31 cellular contexts compared by ENCODE assay signal in genomic region chr1:239307886-239308285, GRCh38.
"Had no signal": no experiment of that assay in that cellular context is flagged by ENCODE, and none has a peak within 500 bp of the region (broad histone marks: within the 10 kb centered on the region; RNA-seq: fewer than 3 reads in every experiment).

No MANE protein-coding gene starts in this region.

- H3K4me1 ChIP-seq: adrenal gland, ascending aorta had no signal

- FAIRE-seq: bronchial epithelial cell had no signal

- H3K27ac ChIP-seq: adrenal gland, ascending aorta, cardiac muscle cell, VCaP had no signal

- H3K9me3 ChIP-seq: adrenal gland, ascending aorta had no signal

- DNase-seq: activated B cell treated with CpG ODN at 0.5 μM for 24 hours; activated CD4-positive, alpha-beta memory T cell treated with anti-CD3 and anti-CD28 coated beads for 36 hours; activated CD4-positive, alpha-beta T cell treated with anti-CD3 and anti-CD28 coated beads for 4 hours; activated CD4-positive, alpha-beta T cell treated with anti-CD3 and anti-CD28 coated beads, Interleukin-2, amount 10 ng/mL, durations not matched to agents 24 days and 14 days; activated CD4-positive, alpha-beta T cell treated with anti-CD3 and anti-CD28 coated beads, Interleukin-2, amount 50 U/mL, for 1 hour; activated CD4-positive, alpha-beta T cell treated with anti-CD3 and anti-CD28 coated beads, Interleukin-2, amount 50 U/mL, for 4 hours; activated CD4-positive, CD25-positive, alpha-beta regulatory T cell treated with anti-CD3 and anti-CD28 coated beads, Interleukin-2, amount 50 U/mL, for 72 hours; activated CD8-positive, alpha-beta memory T cell treated with anti-CD3 and anti-CD28 coated beads, Interleukin-2, amount 50 U/mL, for 4 hours; activated CD8-positive, alpha-beta T cell treated with anti-CD3 and anti-CD28 coated beads for 36 hours; activated effector memory CD4-positive, alpha-beta T cell treated with anti-CD3 and anti-CD28 coated beads, Interleukin-2, amount 50 U/mL, for 16 hours; activated gamma-delta T cell treated with Interleukin-2 at 50 U/mL for 16 hours; activated naive CD4-positive, alpha-beta T cell; activated naive CD4-positive, alpha-beta T cell treated with anti-CD3 and anti-CD28 coated beads for 36 hours; activated naive CD4-positive, alpha-beta T cell treated with anti-CD3 and anti-CD28 coated beads, Interleukin-2, amount 50 U/mL, for 16 hours; activated naive CD8-positive, alpha-beta T cell treated with anti-CD3 and anti-CD28 coated beads for 36 hours; activated T-cell treated with anti-CD3 and anti-CD28 coated beads for 4 hours; activated T-cell treated with anti-CD3 and anti-CD28 coated beads, Interleukin-2, amount 50 U/mL, for 1 hour; activated T-cell treated with anti-CD3 and anti-CD28 coated beads, Interleukin-2, amount 50 U/mL, for 4 hours; activated T-cell treated with anti-CD3 and anti-CD28 coated beads, Interleukin-2, amount 50 U/mL, for 72 hours; adrenal gland; amygdala; anterior cingulate cortex; cerebellar nuclear complex; T-helper 1 cell; T-helper 2 cell; T-helper 9 cell had no signal

- ATAC-seq: activated CD8-positive, alpha-beta T cell treated with anti-CD3 and anti-CD28 coated beads for 36 hours; activated naive CD4-positive, alpha-beta T cell treated with anti-CD3 and anti-CD28 coated beads, Interleukin-2, amount 50 U/mL, for 72 hours; activated T-cell treated with anti-CD3 and anti-CD28 coated beads, Interleukin-2, amount 50 U/mL, for 4 hours; activated T-cell treated with anti-CD3 and anti-CD28 coated beads, Interleukin-2, amount 50 U/mL, for 72 hours had no signal

- H3K36me3 ChIP-seq: adrenal gland, ascending aorta, cardiac muscle cell had no signal

- H3K4me3 ChIP-seq: adrenal gland, ascending aorta, cardiac muscle cell had no signal
